In genomic region chr2:207505728-207506127, GRCh38 we compare ENCODE assay signal across 10 cellular contexts. TPM values are rescaled to one million over a fixed set of nuclear protein-coding genes. Genes with fewer than 3 reads are reported as not detected.
DNase-seq lines count a peak whose midpoint lies in the region; ATAC-seq and TF ChIP-seq lines count a peak whose summit lies in the region.
"Had no signal": no experiment of that assay in that cellular context is flagged by ENCODE, and none has a peak within 500 bp of the region (broad histone marks: within the 10 kb centered on the region; RNA-seq: fewer than 3 reads in every experiment).

No MANE protein-coding gene starts in this region.

- H3K27me3 ChIP-seq in hepatocyte: no peaks in the 10 kb centered on the region
- H3K27me3 ChIP-seq: BLaER1 had no signal

- peaks cover 6% of the 10 kb centered on the region for H3K9me3 Mint-ChIP-seq in activated CD4-positive, alpha-beta T cell treated with anti-CD3 and anti-CD28 coated beads, Interleukin-2, amount 10 ng/mL, durations not matched to agents 7 days and 5 days

- peak overlapping the region; percentile 10 for H3K27ac Mint-ChIP-seq in activated CD4-positive, alpha-beta T cell treated with anti-CD3 and anti-CD28 coated beads, Interleukin-2, amount 10 ng/mL, durations not matched to agents 7 days and 5 days

- CTCF ChIA-PET in activated CD4-positive, alpha-beta T cell treated with anti-CD3 and anti-CD28 coated beads, Interleukin-2, amount 10 ng/mL, durations not matched to agents 7 days and 5 days (lab: Charles Lee): interaction anchor here (0.7 to 1.0 kb wide), 2 partner anchors 16 kb away, joined by 3 read pairs; no protein-coding TSS in a partner anchor

- no peaks in the 10 kb centered on the region for H3K9me3 ChIP-seq in hepatocyte (ENCODE audit: low read depth)
- H3K9me3 ChIP-seq: BLaER1 had no signal

- H3K4me3 ChIP-seq in fibroblast of villous mesenchyme (ENCODE audit: low read depth, low read length): no peak overlapping the region
- no peak overlapping the region for H3K4me3 ChIP-seq in hepatocyte
- H3K4me3 ChIP-seq: BLaER1 had no signal

- no peaks in the 10 kb centered on the region for H3K79me2 ChIP-seq in hepatocyte

- DNase-seq in activated CD4-positive, alpha-beta T cell treated with anti-CD3 and anti-CD28 coated beads, Interleukin-2, amount 10 ng/mL, durations not matched to agents 7 days and 5 days: peak; percentile 18
- DNase-seq in activated CD4-positive, alpha-beta T cell treated with anti-CD3 and anti-CD28 coated beads, Interleukin-2, amount 50 U/mL, for 4 hours: no peak
- DNase-seq in fibroblast of villous mesenchyme (ENCODE audit: low read depth) (peak; percentile 63), hepatocyte (ENCODE audit: low spot score) (no peak)
- DNase-seq in stimulated activated naive CD8-positive, alpha-beta T cell treated with anti-CD3 and anti-CD28 coated beads, Interleukin-15, Interleukin-2, amounts not matched to agents 100 U/mL and 50 U/mL, for 24 hours: peak; percentile 46

- TF ChIP-seq CTCF in VCaP (conservative IDR thresholded peaks at IDR 0.05) (no peak), fibroblast of villous mesenchyme (IDR thresholded peaks at IDR 0.05; ENCODE audit: insufficient read depth, low read depth, low read length) (no peak), hepatocyte (IDR thresholded peaks at IDR 0.05; ENCODE audit: poor library complexity) (no peak)

- H3K4me1 ChIP-seq in hepatocyte (ENCODE audit: insufficient read depth): peaks cover 12% of the 10 kb centered on the region

- H3K9me2 ChIP-seq in hepatocyte (replicated peaks; ENCODE audit: insufficient read depth): no peaks in the 10 kb centered on the region

- peak; percentile 72 for ATAC-seq in stimulated activated naive CD8-positive, alpha-beta T cell treated with anti-CD3 and anti-CD28 coated beads, Interleukin-15, Interleukin-2, amounts not matched to agents 100 U/mL and 50 U/mL, for 24 hours
- no peak for ATAC-seq in GM18858 (IDR thresholded peaks at IDR 0.05; ENCODE audit: unreplicated experiment)
- no peak for ATAC-seq in HG02759 (IDR thresholded peaks at IDR 0.05; ENCODE audit: unreplicated experiment)

- H3K27ac ChIP-seq in VCaP (peak overlapping the region; percentile 15; the same call in 1 of the 2 replicates), hepatocyte (no peak overlapping the region)
- H3K27ac ChIP-seq: BLaER1, KMS-11 had no signal

- H3K36me3 Mint-ChIP-seq in activated CD4-positive, alpha-beta T cell treated with anti-CD3 and anti-CD28 coated beads, Interleukin-2, amount 10 ng/mL, durations not matched to agents 7 days and 5 days (ENCODE audit: low read depth): peaks cover 3% of the 10 kb centered on the region

- WGBS in hepatocyte (ENCODE audit: low lambda C conversion rate, missing lambda C conversion rate): 29% methylated on average over 1 of the region's 1 CpG

- H4K20me1 ChIP-seq in hepatocyte (ENCODE audit: insufficient read depth, poor library complexity, severe bottlenecking): no peaks in the 10 kb centered on the region
- H4K20me1 ChIP-seq: BLaER1 had no signal

- no peak overlapping the region for H3K4me2 ChIP-seq in hepatocyte
- H3K4me2 ChIP-seq: BLaER1, KMS-11 had no signal

- POLR2A ChIA-PET in activated CD4-positive, alpha-beta T cell treated with anti-CD3 and anti-CD28 coated beads, Interleukin-2, amount 10 ng/mL, durations not matched to agents 7 days and 5 days (lab: Charles Lee): no interaction called here

- no peaks in the 10 kb centered on the region for H3K27me3 Mint-ChIP-seq in activated CD4-positive, alpha-beta T cell treated with anti-CD3 and anti-CD28 coated beads, Interleukin-2, amount 10 ng/mL, durations not matched to agents 7 days and 5 days

- peak overlapping the region; percentile 8 for H3K4me3 Mint-ChIP-seq in activated CD4-positive, alpha-beta T cell treated with anti-CD3 and anti-CD28 coated beads, Interleukin-2, amount 10 ng/mL, durations not matched to agents 7 days and 5 days

- H2AFZ ChIP-seq in hepatocyte: no peak overlapping the region

- peaks cover 59% of the 10 kb centered on the region for H3K4me1 Mint-ChIP-seq in activated CD4-positive, alpha-beta T cell treated with anti-CD3 and anti-CD28 coated beads, Interleukin-2, amount 10 ng/mL, durations not matched to agents 7 days and 5 days

- H3K36me3 ChIP-seq in hepatocyte (replicated peaks; ENCODE audit: insufficient read depth, low read depth): no peaks in the 10 kb centered on the region
- H3K36me3 ChIP-seq: BLaER1 had no signal

RNA-seq across cellular contexts. Expression of gene CREB1, which starts 24.0 kb away (rescaled TPM):
- 100 to 1,000 TPM in 1 of 2 experiments, 10 to 100 TPM in 1; 92.5 to 118 TPM for total RNA-seq in activated CD4-positive, alpha-beta T cell treated with anti-CD3 and anti-CD28 coated beads, Interleukin-2, amount 10 ng/mL, durations not matched to agents 7 days and 5 days
- total RNA-seq in fibroblast of villous mesenchyme: 22.5 and 32.4 TPM in 2 replicates
- total RNA-seq in hepatocyte: 40.8 and 42.0 TPM in 2 replicates
- polyA plus RNA-seq in hepatocyte: 21.9 and 22.6 TPM in 2 replicates

Comparison
In these comparisons a context has a peak if more than half of its experiments do, and no peak if none do; other contexts are left out.
1. DNase-seq: peak in activated CD4-positive, alpha-beta T cell treated with anti-CD3 and anti-CD28 coated beads, Interleukin-2, amount 10 ng/mL, durations not matched to agents 7 days and 5 days (single experiment), fibroblast of villous mesenchyme (single experiment) and stimulated activated naive CD8-positive, alpha-beta T cell treated with anti-CD3 and anti-CD28 coated beads, Interleukin-15, Interleukin-2, amounts not matched to agents 100 U/mL and 50 U/mL, for 24 hours (single experiment); none in activated CD4-positive, alpha-beta T cell treated with anti-CD3 and anti-CD28 coated beads, Interleukin-2, amount 50 U/mL, for 4 hours (0 of 2) and hepatocyte (single experiment).